In genomic region chr4:132910226-132910748, GRCh38 we compare ENCODE assay signal across 26 cellular contexts.
"Had no signal": no experiment of that assay in that cellular context is flagged by ENCODE, and none has a peak within 500 bp of the region (broad histone marks: within the 10 kb centered on the region; RNA-seq: fewer than 3 reads in every experiment).

No MANE protein-coding gene starts in this region.

- H3K27me3 Mint-ChIP-seq: effector memory CD8-positive, alpha-beta T cell; stimulated activated naive CD8-positive, alpha-beta T cell treated with anti-CD3 and anti-CD28 coated beads, Interleukin-15, amount 100 ng/mL, for 72 hours had no signal

- H3K36me3 ChIP-seq: esophagus squamous epithelium, heart right ventricle, lower lobe of right lung, right lobe of liver, suprapubic skin, transverse colon, upper lobe of right lung, uterus had no signal

- H3K27ac ChIP-seq: esophagus squamous epithelium, heart right ventricle, lower lobe of right lung, psoas muscle, right lobe of liver, suprapubic skin, transverse colon, upper lobe of right lung, uterus had no signal

- ATAC-seq: effector memory CD8-positive, alpha-beta T cell; heart right ventricle; left ventricle myocardium superior; lower lobe of right lung; natural killer cell; psoas muscle; right lobe of liver; stimulated activated naive CD8-positive, alpha-beta T cell treated with anti-CD3 and anti-CD28 coated beads, Interleukin-15, amount 100 ng/mL, for 72 hours; upper lobe of right lung had no signal

- H3K4me3 Mint-ChIP-seq: effector memory CD8-positive, alpha-beta T cell; natural killer cell; neural crest cell; stimulated activated naive CD8-positive, alpha-beta T cell treated with anti-CD3 and anti-CD28 coated beads, Interleukin-15, amount 100 ng/mL, for 72 hours had no signal

- H3K27ac Mint-ChIP-seq: effector memory CD8-positive, alpha-beta T cell; natural killer cell; stimulated activated naive CD8-positive, alpha-beta T cell treated with anti-CD3 and anti-CD28 coated beads, Interleukin-15, amount 100 ng/mL, for 72 hours had no signal

- H3K36me3 Mint-ChIP-seq: natural killer cell had no signal

- H3K4me1 Mint-ChIP-seq: natural killer cell; neural crest cell; stimulated activated naive CD8-positive, alpha-beta T cell treated with anti-CD3 and anti-CD28 coated beads, Interleukin-15, amount 100 ng/mL, for 72 hours had no signal

- H3K4me3 ChIP-seq: esophagus squamous epithelium, heart right ventricle, lower lobe of right lung, psoas muscle, right lobe of liver, suprapubic skin, transverse colon, upper lobe of right lung, uterus had no signal

- DNase-seq: cortex of kidney; effector memory CD8-positive, alpha-beta T cell; erythroblast; esophagus squamous epithelium; foreskin melanocyte; glutamatergic neuron; heart right ventricle; hippocampal formation; islet precursor cell; left ventricle myocardium superior; lower lobe of right lung; natural killer cell; posterior cingulate gyrus; psoas muscle; right lobe of liver; small intestine; stimulated activated CD4-positive, alpha-beta T cell treated with anti-CD3 and anti-CD28 coated beads, Interleukin-1b, Interleukin-23, amount 100 ng/mL, for 48 hours; stimulated activated CD4-positive, alpha-beta T cell treated with anti-CD3 and anti-CD28 coated beads, Interleukin-4, amount 100 ng/mL, for 1 hour; stimulated activated CD8-positive, alpha-beta memory T cell treated with anti-CD3 and anti-CD28 coated beads, Interleukin-4, amount 100 ng/mL, for 48 hours; stimulated activated naive CD4-positive, alpha-beta T cell; stimulated activated naive CD8-positive, alpha-beta T cell treated with anti-CD3 and anti-CD28 coated beads, Interleukin-15, amount 100 ng/mL, for 72 hours; transverse colon; upper lobe of right lung; uterus had no signal

- H3K27me3 ChIP-seq: esophagus squamous epithelium, heart right ventricle, right lobe of liver, suprapubic skin, transverse colon, upper lobe of right lung, uterus had no signal

- H3K9me3 ChIP-seq: esophagus squamous epithelium, lower lobe of right lung, psoas muscle, right lobe of liver, transverse colon, upper lobe of right lung, uterus had no signal
